ENCODE assay signal across 13 cellular contexts in the genomic region with DNA sequence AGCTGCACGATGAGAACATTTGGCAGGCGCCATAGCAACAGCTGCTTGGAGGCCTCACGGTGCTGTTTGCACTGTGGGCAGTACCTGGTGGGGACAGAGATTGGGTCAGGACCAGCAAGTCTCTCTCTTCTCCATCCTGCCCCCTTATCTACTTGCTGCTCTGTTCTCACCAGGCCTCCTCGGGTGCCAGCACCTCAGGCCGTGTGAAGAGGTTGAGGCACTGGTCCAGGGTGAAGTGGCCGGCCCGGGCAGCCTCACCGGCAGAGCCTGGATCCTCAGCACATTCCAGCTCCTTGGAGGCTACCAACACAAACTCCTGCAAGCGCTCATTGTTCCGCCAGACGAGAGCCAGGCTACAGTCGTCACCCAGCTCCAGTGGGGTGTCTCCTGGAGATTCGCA. TPM values are rescaled to one million over a fixed set of nuclear protein-coding genes. Genes with fewer than 3 reads are reported as not detected.
DNase-seq lines count a peak whose midpoint lies in the region; ATAC-seq, FAIRE-seq and TF ChIP-seq lines count a peak whose summit lies in the region.
"Had no signal": no experiment of that assay in that cellular context is flagged by ENCODE, and none has a peak within 500 bp of the region (broad histone marks: within the 10 kb centered on the region; RNA-seq: fewer than 3 reads in every experiment).

No MANE protein-coding gene starts in this region.

- DNase-seq in left ventricle myocardium superior (no peak), left ventricle myocardium inferior (no peak), PC-3 (no peak), endothelial cell of umbilical vein (ENCODE audit: low read depth, low spot score) (no peak), middle frontal gyrus (ENCODE audit: extremely low spot score, low spot score) (no peak), NCI-H187 (lab: John Stamatoyannopoulos, UW) (no peak)
- DNase-seq: 8988T, AML-193, DMS53, GF-D8, HCEC 1CT had no signal

- no peak overlapping the region for H2AFZ ChIP-seq in PC-3 (ENCODE audit: low read length)
- no peak overlapping the region for H2AFZ ChIP-seq in endothelial cell of umbilical vein (ENCODE audit: low read depth, low read length)

- H3K36me3 ChIP-seq in left ventricle myocardium inferior (peaks cover 92% of the 10 kb centered on the region), PC-3 (ENCODE audit: low read depth, low read length) (peaks cover 54% of the 10 kb centered on the region; the same call in 1 of the 2 replicates), endothelial cell of umbilical vein (ENCODE audit: control insufficient read depth in 2 of 2, extremely low read depth in 1 of 2, insufficient read depth in 2 of 2, low read length in 2 of 2) (peaks cover 8 to 58% of the 10 kb centered on the region in 2 experiments)

- intact Hi-C loops in left ventricle myocardium superior (cut with micrococcal nuclease): no loop called here
- intact Hi-C loops in left ventricle myocardium inferior (cut with micrococcal nuclease): no loop called here
- intact Hi-C loops in PC-3 (cut with micrococcal nuclease): no loop called here
- intact Hi-C loops in endothelial cell of umbilical vein (cut with micrococcal nuclease): no loop called here

- dilution Hi-C loops in endothelial cell of umbilical vein (cut with MboI; ENCODE audit: extremely low pct_ligation_motif_present, low sequenced_read_pairs): no loop called here

- BruUV-seq in PC-3 (replicated peaks; lab: Mats Ljungman, UMichigan) (TSS peak; percentile 5), endothelial cell of umbilical vein (replicated peaks; lab: Mats Ljungman, UMichigan) (TSS peak; percentile 16)

- ATAC-seq in left ventricle myocardium superior (peak; percentile 29), PC-3 (no peak)

- TF ChIP-seq POLR2A in endothelial cell of umbilical vein (IDR thresholded peaks at IDR 0.05; ENCODE audit: low read depth, low read length): no peak

- H3K27ac ChIP-seq in left ventricle myocardium inferior (replicated peaks) (no peak overlapping the region), PC-3 (ENCODE audit: low read length) (no peak overlapping the region), endothelial cell of umbilical vein (ENCODE audit: insufficient read depth, low read depth, low read length) (no peak overlapping the region)
- H3K27ac ChIP-seq: BLaER1, HL-60 had no signal

- TF ChIP-seq CTCF in left ventricle myocardium inferior (IDR thresholded peaks at IDR 0.05; ENCODE audit: borderline replicate concordance) (no peak), PC-3 (conservative IDR thresholded peaks at IDR 0.05; ENCODE audit: low read depth, low read length) (no peak), endothelial cell of umbilical vein (IDR thresholded peaks at IDR 0.05; ENCODE audit: extremely low read depth in 1 of 2, insufficient read depth in 1 of 2, low read depth in 1 of 2, low read length in 2 of 2) (no peak)

- FAIRE-seq in endothelial cell of umbilical vein (lab: Jason Lieb, UNC): no peak

- CTCF ChIA-PET in PC-3 (lab: Charles Lee) (interaction anchor here (0.6 kb wide), 1 partner anchor 17 kb away, joined by 3 read pairs; no protein-coding TSS in a partner anchor), endothelial cell of umbilical vein (lab: Charles Lee) (interaction anchor here (0.7 to 1.6 kb wide), 2 partner anchors 17 to 22 kb away, joined by 3 to 6 read pairs; a partner anchor contains a TSS)

- H3K4me3 ChIP-seq in left ventricle myocardium inferior (no peak overlapping the region), PC-3 (ENCODE audit: low read length) (no peak overlapping the region), endothelial cell of umbilical vein (replicated peaks in 1 of 3; ENCODE audit: insufficient read depth in 1 of 3, low read depth in 1 of 3, low read length in 3 of 3) (no peak overlapping the region)
- H3K4me3 ChIP-seq: BLaER1 had no signal

- no peaks in the 10 kb centered on the region for H3K79me2 ChIP-seq in PC-3 (ENCODE audit: low read length)
- no peaks in the 10 kb centered on the region for H3K79me2 ChIP-seq in endothelial cell of umbilical vein (ENCODE audit: control insufficient read depth, insufficient read depth, low read length)

- H3K9me3 ChIP-seq in left ventricle myocardium inferior (replicated peaks): no peaks in the 10 kb centered on the region
- no peaks in the 10 kb centered on the region for H3K9me3 ChIP-seq in PC-3 (ENCODE audit: low read length)
- H3K9me3 ChIP-seq in endothelial cell of umbilical vein (replicated peaks; ENCODE audit: control insufficient read depth, insufficient read depth, low read length): no peaks in the 10 kb centered on the region
- H3K9me3 ChIP-seq: BLaER1 had no signal

- H3K9me1 ChIP-seq in endothelial cell of umbilical vein (replicated peaks; ENCODE audit: control insufficient read depth, extremely low read depth, insufficient read depth, low read length): no peaks in the 10 kb centered on the region

- H3K4me2 ChIP-seq in PC-3 (ENCODE audit: low read length): no peak overlapping the region
- H3K4me2 ChIP-seq in endothelial cell of umbilical vein (ENCODE audit: insufficient read depth, low read length): no peak overlapping the region
- H3K4me2 ChIP-seq: BLaER1 had no signal

- peaks cover 12% of the 10 kb centered on the region for H3K4me1 ChIP-seq in left ventricle myocardium inferior
- no peaks in the 10 kb centered on the region for H3K4me1 ChIP-seq in PC-3 (ENCODE audit: insufficient read depth, low read length)
- no peaks in the 10 kb centered on the region for H3K4me1 ChIP-seq in endothelial cell of umbilical vein (ENCODE audit: control insufficient read depth, extremely low read depth, insufficient read depth, low read length)

- no peaks in the 10 kb centered on the region for H4K20me1 ChIP-seq in PC-3 (ENCODE audit: low read length)
- H4K20me1 ChIP-seq in endothelial cell of umbilical vein (replicated peaks; ENCODE audit: control insufficient read depth, extremely low read depth, insufficient read depth, low read length): no peaks in the 10 kb centered on the region
- H4K20me1 ChIP-seq: BLaER1 had no signal

- H3K27me3 ChIP-seq in left ventricle myocardium inferior (ENCODE audit: low read depth): no peaks in the 10 kb centered on the region
- H3K27me3 ChIP-seq in PC-3 (ENCODE audit: low read length): no peaks in the 10 kb centered on the region
- H3K27me3 ChIP-seq in endothelial cell of umbilical vein (ENCODE audit: control insufficient read depth in 2 of 2, insufficient read depth in 2 of 2, low read length in 2 of 2): no peaks in the 10 kb centered on the region
- H3K27me3 ChIP-seq: BLaER1 had no signal

- H3K9ac ChIP-seq in PC-3 (ENCODE audit: low read length) (no peak overlapping the region), endothelial cell of umbilical vein (replicated peaks; ENCODE audit: extremely low read depth, insufficient read depth, low read length) (no peak overlapping the region)
- H3K9ac ChIP-seq: BLaER1 had no signal

- POLR2A ChIA-PET in PC-3 (lab: Charles Lee; ENCODE audit: unreplicated experiment): no interaction called here
- POLR2A ChIA-PET in endothelial cell of umbilical vein (lab: Charles Lee): interaction anchor here (1.2 kb wide), 1 partner anchor 17 kb away, joined by 8 read pairs; a partner anchor contains a TSS

- peaks cover 3% of the 10 kb centered on the region for H3F3A ChIP-seq in PC-3 (ENCODE audit: low read length, unreplicated experiment)

- H3K9me2 ChIP-seq in PC-3 (replicated peaks; ENCODE audit: low read length): no peaks in the 10 kb centered on the region

RNA-seq across cellular contexts. Expression of a gene that starts 6.2 kb away (rescaled TPM):
- total RNA-seq in left ventricle myocardium superior (227 TPM), left ventricle myocardium inferior (203 TPM), PC-3 (2014; rRNA removed) (310 and 316 TPM in 2 replicates), endothelial cell of umbilical vein (261 and 285 TPM in 2 replicates)
- polyA plus RNA-seq in endothelial cell of umbilical vein: 434 and 477 TPM in 2 replicates
- 308 and 315 TPM in 2 replicates for polyA plus RNA-seq in endothelial cell of umbilical vein (2011; cell fraction: cytosol; rRNA removed)
- 681 and 803 TPM in 2 replicates for polyA plus RNA-seq in endothelial cell of umbilical vein (2011; cell fraction: nucleus; rRNA removed)
- polyA plus RNA-seq in endothelial cell of umbilical vein (2012): 288 and 313 TPM in 2 replicates
- 280 and 284 TPM in 2 replicates for polyA minus RNA-seq in endothelial cell of umbilical vein
- polyA minus RNA-seq in endothelial cell of umbilical vein (2011; cell fraction: cytosol; rRNA and poly(A)+ RNA removed): 116 TPM
- polyA minus RNA-seq in endothelial cell of umbilical vein (2011; cell fraction: nucleus; rRNA and poly(A)+ RNA removed): 156 and 170 TPM in 2 replicates

RNA-seq across cellular contexts. Expression of a gene that starts 9.8 kb away (rescaled TPM):
- total RNA-seq in left ventricle myocardium superior (64.6 TPM), left ventricle myocardium inferior (62.5 TPM), PC-3 (2014; rRNA removed) (84.4 and 86.7 TPM in 2 replicates), endothelial cell of umbilical vein (39.1 and 42.2 TPM in 2 replicates)
- polyA plus RNA-seq in endothelial cell of umbilical vein: 31.3 and 36.8 TPM in 2 replicates
- 23.3 and 25.3 TPM in 2 replicates for polyA plus RNA-seq in endothelial cell of umbilical vein (2011; cell fraction: cytosol; rRNA removed)
- 82.3 and 94.1 TPM in 2 replicates for polyA plus RNA-seq in endothelial cell of umbilical vein (2011; cell fraction: nucleus; rRNA removed)
- polyA plus RNA-seq in endothelial cell of umbilical vein (2012): 16.8 and 22.3 TPM in 2 replicates
- polyA minus RNA-seq in endothelial cell of umbilical vein: 64.9 and 87.8 TPM in 2 replicates
- 46.7 TPM for polyA minus RNA-seq in endothelial cell of umbilical vein (2011; cell fraction: cytosol; rRNA and poly(A)+ RNA removed)
- polyA minus RNA-seq in endothelial cell of umbilical vein (2011; cell fraction: nucleus; rRNA and poly(A)+ RNA removed): 22.6 and 24.7 TPM in 2 replicates

RNA-seq across cellular contexts. Expression of a gene that starts 16.9 kb away (rescaled TPM):
- 61.9 TPM for total RNA-seq in left ventricle myocardium superior
- total RNA-seq in left ventricle myocardium inferior: 58.8 TPM
- 90.2 and 124 TPM in 2 replicates for total RNA-seq in PC-3 (2014; rRNA removed)
- total RNA-seq in endothelial cell of umbilical vein: 106 and 116 TPM in 2 replicates
- 89.6 and 89.7 TPM in 2 replicates for polyA plus RNA-seq in endothelial cell of umbilical vein
- 67.2 and 68.2 TPM in 2 replicates for polyA plus RNA-seq in endothelial cell of umbilical vein (2011; cell fraction: cytosol; rRNA removed)
- 306 and 324 TPM in 2 replicates for polyA plus RNA-seq in endothelial cell of umbilical vein (2011; cell fraction: nucleus; rRNA removed)
- 41.5 and 50.0 TPM in 2 replicates for polyA plus RNA-seq in endothelial cell of umbilical vein (2012)
- 145 and 152 TPM in 2 replicates for polyA minus RNA-seq in endothelial cell of umbilical vein
- polyA minus RNA-seq in endothelial cell of umbilical vein (2011; cell fraction: cytosol; rRNA and poly(A)+ RNA removed): 66.4 TPM
- 67.8 and 109 TPM in 2 replicates for polyA minus RNA-seq in endothelial cell of umbilical vein (2011; cell fraction: nucleus; rRNA and poly(A)+ RNA removed)

RNA-seq across cellular contexts. Expression of a gene that starts 22.1 kb away (rescaled TPM):
- 798 TPM for total RNA-seq in left ventricle myocardium superior
- total RNA-seq in left ventricle myocardium inferior: 772 TPM
- total RNA-seq in PC-3 (2014; rRNA removed): 240 and 365 TPM in 2 replicates
- 374 and 423 TPM in 2 replicates for total RNA-seq in endothelial cell of umbilical vein
- polyA plus RNA-seq in endothelial cell of umbilical vein: 744 and 764 TPM in 2 replicates
- 276 and 317 TPM in 2 replicates for polyA plus RNA-seq in endothelial cell of umbilical vein (2011; cell fraction: cytosol; rRNA removed)
- polyA plus RNA-seq in endothelial cell of umbilical vein (2011; cell fraction: nucleus; rRNA removed): 2,834 and 3,705 TPM in 2 replicates
- polyA plus RNA-seq in endothelial cell of umbilical vein (2012): 291 and 300 TPM in 2 replicates
- 1,085 and 1,182 TPM in 2 replicates for polyA minus RNA-seq in endothelial cell of umbilical vein
- 1.6 TPM for polyA minus RNA-seq in endothelial cell of umbilical vein (2011; cell fraction: cytosol; rRNA and poly(A)+ RNA removed)
- polyA minus RNA-seq in endothelial cell of umbilical vein (2011; cell fraction: nucleus; rRNA and poly(A)+ RNA removed): 489 and 637 TPM in 2 replicates

RNA-seq across cellular contexts. Expression of a gene that starts 55.4 kb away (rescaled TPM):
- total RNA-seq in left ventricle myocardium superior (10.2 TPM), left ventricle myocardium inferior (11.9 TPM), PC-3 (2014; rRNA removed) (19.4 and 27.7 TPM in 2 replicates), endothelial cell of umbilical vein (20.3 and 23.5 TPM in 2 replicates)
- polyA plus RNA-seq in endothelial cell of umbilical vein: 41.6 and 48.7 TPM in 2 replicates
- 28.4 and 32.7 TPM in 2 replicates for polyA plus RNA-seq in endothelial cell of umbilical vein (2011; cell fraction: cytosol; rRNA removed)
- 17.0 and 18.3 TPM in 2 replicates for polyA plus RNA-seq in endothelial cell of umbilical vein (2011; cell fraction: nucleus; rRNA removed)
- polyA plus RNA-seq in endothelial cell of umbilical vein (2012): 14.6 and 16.1 TPM in 2 replicates
- 36.0 and 41.9 TPM in 2 replicates for polyA minus RNA-seq in endothelial cell of umbilical vein
- 18.5 TPM for polyA minus RNA-seq in endothelial cell of umbilical vein (2011; cell fraction: cytosol; rRNA and poly(A)+ RNA removed)
- 25.8 and 29.7 TPM in 2 replicates for polyA minus RNA-seq in endothelial cell of umbilical vein (2011; cell fraction: nucleus; rRNA and poly(A)+ RNA removed)
